ENCODE assay signal across 8 cellular contexts in genomic region chr5:37005946-37006540, GRCh38.
DNase-seq lines count a peak whose midpoint lies in the region; ATAC-seq and TF ChIP-seq lines count a peak whose summit lies in the region.

No MANE protein-coding gene starts in this region.

- peaks cover 40% of the 10 kb centered on the region for H3K36me3 ChIP-seq in MG63

- DNase-seq in NCI-H2081 (lab: John Stamatoyannopoulos, UW) (peak; percentile 24 to 52), NCI-H2081 treated with DMSO at 0.1 percent for 48 hours (lab: John Stamatoyannopoulos, UW) (no peak), LNCaP clone FGC (ENCODE audit: low read depth) (peak; percentile 8), astrocyte of the hippocampus (ENCODE audit: low read depth, low spot score) (peak; percentile 39), left lobe of liver (ENCODE audit: low spot score) (no peak), D341Med (ENCODE audit: low spot score) (no peak), MG63 (no peak)
- no peak for DNase-seq in stimulated activated CD4-positive, alpha-beta T cell treated with anti-CD3 and anti-CD28 coated beads, Interleukin-15, amount 100 ng/mL, for 24 hours

- ATAC-seq in left lobe of liver: peak; percentile 64

- no peaks in the 10 kb centered on the region for H3K27me3 ChIP-seq in MG63

- TF ChIP-seq CTCF in LNCaP clone FGC (IDR thresholded peaks at IDR 0.05; ENCODE audit: control insufficient read depth, extremely low read depth, insufficient read depth): peak; percentile 71

- H3K4me3 ChIP-seq in LNCaP clone FGC (ENCODE audit: low read depth, low read length): no peak overlapping the region
- no peak overlapping the region for H3K4me3 ChIP-seq in MG63

- no peaks in the 10 kb centered on the region for H3K9me3 ChIP-seq in MG63

Comparison
In these comparisons a context has a peak if more than half of its experiments do, and no peak if none do; other contexts are left out.
1. DNase-seq: peak in NCI-H2081 (2 of 2), LNCaP clone FGC (single experiment) and astrocyte of the hippocampus (single experiment); none in NCI-H2081 treated with DMSO at 0.1 percent for 48 hours (single experiment), left lobe of liver (single experiment), D341Med (single experiment), stimulated activated CD4-positive, alpha-beta T cell treated with anti-CD3 and anti-CD28 coated beads, Interleukin-15, amount 100 ng/mL, for 24 hours (single experiment) and MG63 (single experiment).